In genomic region chr12:118010903-118011302, GRCh38 we compare ENCODE assay signal across 11 cellular contexts. TPM values are rescaled to one million over a fixed set of nuclear protein-coding genes. Genes with fewer than 3 reads are reported as not detected.
"Had no signal": no experiment of that assay in that cellular context is flagged by ENCODE, and none has a peak within 500 bp of the region (broad histone marks: within the 10 kb centered on the region; RNA-seq: fewer than 3 reads in every experiment).

No MANE protein-coding gene starts in this region.

- H3K4me1 ChIP-seq: HAP-1 had no signal

- H2AFZ ChIP-seq: GM23248, GM23338 had no signal

- ATAC-seq: GM23338, HCT116 had no signal

- H3K4me2 ChIP-seq: GM23338 had no signal

- H3K27ac ChIP-seq: GM23248 had no signal

- FAIRE-seq: H1, H54 had no signal

- H3K9me3 ChIP-seq: HAP-1 had no signal

- H3K4me3 ChIP-seq: GM23248, GM23338, HAP-1 had no signal

- H3K9ac ChIP-seq: GM23248 had no signal

- DNase-seq: GM23248, GOT3, H7, H9, HCEC 1CT, HFFc6 had no signal

- H3K36me3 ChIP-seq: HAP-1 had no signal

RNA-seq across cellular contexts. Expression of gene KSR2, which starts 42.1 kb away (rescaled TPM):
- total RNA-seq: GM23248 had no signal
- polyA plus RNA-seq: GM23248 had no signal
